Comparison of ENCODE assay signal across 1 cellular context in the genomic region with DNA sequence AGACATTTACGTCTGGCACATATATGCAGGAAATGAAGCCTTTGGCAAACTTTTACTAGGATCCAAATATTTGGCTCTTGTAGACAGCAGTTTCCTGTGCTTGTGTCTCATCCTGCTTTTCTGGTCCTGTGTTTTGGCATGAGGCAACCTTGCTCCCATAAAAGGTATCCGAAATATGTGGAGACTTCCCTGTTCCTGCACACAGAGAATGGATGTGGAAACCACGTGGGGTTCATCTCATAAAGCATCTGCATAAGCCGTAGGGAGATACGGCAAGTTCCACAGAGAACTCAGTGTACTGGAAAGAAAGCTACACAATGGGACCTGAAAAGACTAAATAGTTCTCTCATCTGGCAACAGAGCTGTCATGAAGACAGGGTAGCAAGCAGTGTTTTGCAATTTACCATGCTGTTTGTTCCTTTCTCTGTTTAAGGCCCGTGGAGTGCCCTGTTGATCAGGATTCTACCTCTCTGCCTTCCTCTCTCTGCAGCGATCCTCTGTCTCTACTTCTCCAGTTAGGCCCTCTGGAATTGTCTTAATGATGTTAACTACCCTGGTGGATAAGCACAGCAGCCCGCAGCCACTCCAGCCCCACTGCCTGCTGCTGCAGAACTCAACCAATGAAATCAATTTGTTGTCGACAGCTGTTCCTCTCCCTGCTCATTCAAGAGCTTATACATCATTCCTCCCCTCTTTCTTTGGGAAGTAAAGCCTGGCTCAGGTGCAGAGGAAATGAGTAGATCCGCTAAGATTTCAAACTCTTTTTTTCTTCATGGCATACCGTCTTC.
A peak's percentile ranks its signal among the peaks of the same experiment; 100 is the strongest.
TF ChIP-seq lines count a peak whose summit lies in the region.

No MANE protein-coding gene starts in this region.

TF ChIP-seq in SK-N-SH, 30 proteins besides CTCF, POLR2A, EP300 and RAD21 (continued from another document):
- TF ChIP-seq SIN3A (IDR thresholded peaks at IDR 0.05; ENCODE audit: borderline replicate concordance, low read depth, low read length) (no peak), NFIC (IDR thresholded peaks at IDR 0.05; ENCODE audit: borderline replicate concordance) (0 out of 2 replicates have a peak, but pooled peaks have one; percentile 23)
